Comparison of ENCODE assay signal across 10 cellular contexts in the genomic region with DNA sequence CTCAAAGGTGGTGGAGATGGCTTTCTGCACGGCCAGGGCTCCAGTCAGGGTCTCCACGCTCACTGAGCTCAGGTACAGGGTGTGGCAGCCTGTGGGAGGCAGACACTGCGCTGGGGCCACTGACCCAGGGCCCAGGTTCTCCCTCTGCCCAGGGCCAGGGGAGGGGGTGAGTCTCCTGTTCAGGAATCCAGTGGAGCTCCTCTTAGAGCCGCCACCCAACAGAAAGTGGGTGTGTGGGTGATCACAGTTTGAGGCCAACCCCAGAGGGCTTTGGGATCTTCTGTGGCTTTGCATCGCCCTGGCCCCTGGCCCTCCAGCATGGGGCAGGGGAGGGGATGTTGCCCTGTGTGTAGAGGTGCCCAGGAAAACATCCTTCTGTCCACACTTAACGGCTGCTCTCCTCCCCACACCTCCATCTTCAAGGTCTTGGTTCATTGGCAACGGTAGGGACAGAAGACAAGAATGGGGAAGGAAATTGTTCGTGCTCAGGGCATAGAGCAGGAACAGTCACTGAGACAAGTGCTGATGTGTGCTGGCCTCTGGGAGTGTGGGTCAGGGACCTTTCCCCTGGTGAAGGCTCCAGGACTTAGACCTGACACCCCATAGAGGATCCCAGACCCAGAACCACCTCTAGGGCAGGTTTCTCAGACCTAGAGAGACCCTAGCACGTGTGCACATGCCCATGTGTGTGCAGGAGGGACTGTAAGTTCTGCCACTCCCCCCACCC. TPM values are rescaled to one million over a fixed set of nuclear protein-coding genes. Genes with fewer than 3 reads are reported as not detected.
DNase-seq lines count a peak whose midpoint lies in the region; ATAC-seq and TF ChIP-seq lines count a peak whose summit lies in the region.
"Had no signal": no experiment of that assay in that cellular context is flagged by ENCODE, and none has a peak within 500 bp of the region (broad histone marks: within the 10 kb centered on the region; RNA-seq: fewer than 3 reads in every experiment).

No MANE protein-coding gene starts in this region.

- H3K4me1 Mint-ChIP-seq in CD8-positive, alpha-beta memory T cell, result peaks cover 60 to 81% (median 76%) of the 10 kb centered on the region in 3 donors
- H3K4me1 Mint-ChIP-seq in activated T-helper 17 cell treated with anti-CD3 and anti-CD28 coated beads, Interleukin-2, amount 50 U/mL, for 72 hours, result peaks cover 32% of the 10 kb centered on the region
- H3K4me1 Mint-ChIP-seq in naive thymus-derived CD8-positive, alpha-beta T cell, result peaks cover 24 to 60% (median 48%) of the 10 kb centered on the region in 4 donors

- H3K36me3 ChIP-seq in CD8-positive, alpha-beta memory T cell (ENCODE audit: insufficient read depth, low read length), result no peaks in the 10 kb centered on the region
- no peaks in the 10 kb centered on the region for H3K36me3 ChIP-seq in Loucy (ENCODE audit: insufficient read depth, low read length)
- H3K36me3 ChIP-seq: right atrium auricular region had no signal

- TF ChIP-seq CTCF in Loucy (conservative IDR thresholded peaks at IDR 0.05; ENCODE audit: low read length), result no peak

- peaks cover 60% of the 10 kb centered on the region for H3K4me1 ChIP-seq in CD8-positive, alpha-beta memory T cell (ENCODE audit: insufficient read depth, low read length)
- H3K4me1 ChIP-seq in Loucy (ENCODE audit: insufficient read depth, low read length, poor library complexity, severe bottlenecking), result peaks cover 24% of the 10 kb centered on the region

- CTCF ChIA-PET in CD8-positive, alpha-beta memory T cell (lab: Charles Lee), result interaction anchor here (0.6 to 3.4 kb wide), 6 partner anchors 16 to 125 kb away, joined by 3 to 29 read pairs (median 4); no protein-coding TSS in a partner anchor

- POLR2A ChIA-PET in CD8-positive, alpha-beta memory T cell (lab: Charles Lee), result interaction anchor here (0.6 to 1.9 kb wide), 8 partner anchors 37 to 652 kb away, joined by 3 to 23 read pairs (median 6); no protein-coding TSS in a partner anchor
- POLR2A ChIA-PET in naive thymus-derived CD8-positive, alpha-beta T cell (lab: Charles Lee), result interaction anchor here (0.5 to 2.2 kb wide), 17 partner anchors 10 to 261 kb away, joined by 3 to 9 read pairs (median 5); a partner anchor contains a TSS

- H2AFZ ChIP-seq in Loucy (ENCODE audit: low read length), result peak overlapping the region; percentile 22; the same call in 1 of the 2 replicates

- H3K9me2 ChIP-seq in Loucy (replicated peaks; ENCODE audit: low read depth, low read length), result no peaks in the 10 kb centered on the region

- no peaks in the 10 kb centered on the region for H3K79me2 ChIP-seq in Loucy (ENCODE audit: insufficient read depth, low read length)

- no peaks in the 10 kb centered on the region for H3K9me3 ChIP-seq in CD8-positive, alpha-beta memory T cell (ENCODE audit: low read length)
- H3K9me3 ChIP-seq in Loucy (ENCODE audit: insufficient read depth, low read depth, low read length), result no peaks in the 10 kb centered on the region
- H3K9me3 ChIP-seq: right atrium auricular region had no signal

- H3K9me3 Mint-ChIP-seq in CD8-positive, alpha-beta memory T cell, result peaks cover 0 to 2% (median 0%) of the 10 kb centered on the region in 5 donors
- H3K9me3 Mint-ChIP-seq in activated T-helper 17 cell treated with anti-CD3 and anti-CD28 coated beads, Interleukin-2, amount 50 U/mL, for 72 hours, result no peaks in the 10 kb centered on the region
- H3K9me3 Mint-ChIP-seq in naive thymus-derived CD8-positive, alpha-beta T cell, result no peaks in the 10 kb centered on the region

- H3K4me3 ChIP-seq in CD8-positive, alpha-beta memory T cell (ENCODE audit: low read length), result peak overlapping the region; percentile 31
- H3K4me3 ChIP-seq in Loucy (ENCODE audit: low read length, poor library complexity, severe bottlenecking), result peak overlapping the region; percentile 37
- H3K4me3 ChIP-seq: right atrium auricular region had no signal

- no peaks in the 10 kb centered on the region for H4K20me1 ChIP-seq in Loucy (ENCODE audit: insufficient read depth, low read length, poor library complexity, severe bottlenecking)

- H3K27me3 Mint-ChIP-seq in CD8-positive, alpha-beta memory T cell, result peaks cover 0 to 1% of the 10 kb centered on the region in 2 donors
- no peaks in the 10 kb centered on the region for H3K27me3 Mint-ChIP-seq in activated T-helper 17 cell treated with anti-CD3 and anti-CD28 coated beads, Interleukin-2, amount 50 U/mL, for 72 hours
- no peaks in the 10 kb centered on the region for H3K27me3 Mint-ChIP-seq in naive thymus-derived CD8-positive, alpha-beta T cell

- H3F3A ChIP-seq in Loucy (ENCODE audit: low read depth), result no peaks in the 10 kb centered on the region

- H3K36me3 Mint-ChIP-seq in CD8-positive, alpha-beta memory T cell, result peaks cover 0 to 3% (median 2%) of the 10 kb centered on the region in 3 donors
- H3K36me3 Mint-ChIP-seq in activated T-helper 17 cell treated with anti-CD3 and anti-CD28 coated beads, Interleukin-2, amount 50 U/mL, for 72 hours (ENCODE audit: low read depth), result peaks cover 7% of the 10 kb centered on the region
- no peaks in the 10 kb centered on the region for H3K36me3 Mint-ChIP-seq in naive thymus-derived CD8-positive, alpha-beta T cell

- peak overlapping the region; percentile 62 for H3K9ac ChIP-seq in Loucy (ENCODE audit: low read depth, low read length, poor library complexity, severe bottlenecking)

- H3K4me3 Mint-ChIP-seq in CD8-positive, alpha-beta memory T cell, result peak overlapping the region; percentile 45 to 85 (median 62)
- H3K4me3 Mint-ChIP-seq in activated T-helper 17 cell treated with anti-CD3 and anti-CD28 coated beads, Interleukin-2, amount 50 U/mL, for 72 hours, result peak overlapping the region; percentile 82
- H3K4me3 Mint-ChIP-seq in naive thymus-derived CD8-positive, alpha-beta T cell, result peak overlapping the region in 9 of 10 donors; percentile 7 to 77 (median 72)

- H3K27me3 ChIP-seq in CD8-positive, alpha-beta memory T cell (ENCODE audit: insufficient read depth, low read length, poor library complexity, severe bottlenecking), result no peaks in the 10 kb centered on the region
- H3K27me3 ChIP-seq in Loucy (ENCODE audit: insufficient read depth, low read length, poor library complexity, severe bottlenecking), result no peaks in the 10 kb centered on the region
- H3K27me3 ChIP-seq: right atrium auricular region had no signal

- peak overlapping the region; percentile 69 for H3K4me2 ChIP-seq in Loucy (ENCODE audit: low read depth, low read length, poor library complexity, severe bottlenecking)

- H3K27ac Mint-ChIP-seq in CD8-positive, alpha-beta memory T cell, result peak overlapping the region; percentile 89 to 100 (median 99)
- peak overlapping the region; percentile 96 for H3K27ac Mint-ChIP-seq in activated T-helper 17 cell treated with anti-CD3 and anti-CD28 coated beads, Interleukin-2, amount 50 U/mL, for 72 hours
- peak overlapping the region; percentile 91 to 99 (median 97) for H3K27ac Mint-ChIP-seq in naive thymus-derived CD8-positive, alpha-beta T cell

- ATAC-seq in activated T-helper 17 cell treated with anti-CD3 and anti-CD28 coated beads, Interleukin-2, amount 50 U/mL, for 72 hours (replicated peaks), result peak; percentile 3
- no peak for ATAC-seq in naive thymus-derived CD8-positive, alpha-beta T cell
- no peak for ATAC-seq in HG03442 (IDR thresholded peaks at IDR 0.05; ENCODE audit: unreplicated experiment)

- DNase-seq in CD8-positive, alpha-beta memory T cell, result no peak
- DNase-seq in naive thymus-derived CD8-positive, alpha-beta T cell, result no peak
- DNase-seq in stimulated activated CD4-positive, alpha-beta T cell treated with anti-CD3 and anti-CD28 coated beads, Interleukin-4, amount 100 ng/mL, for 1 hour, result no peak
- DNase-seq in midbrain (lab: John Stamatoyannopoulos, UW), result no peak
- DNase-seq: cortex of kidney, NCI-H510A had no signal

- peak overlapping the region; percentile 67 for H3K27ac ChIP-seq in CD8-positive, alpha-beta memory T cell (ENCODE audit: low read depth, low read length)
- H3K27ac ChIP-seq: right atrium auricular region had no signal

RNA-seq across cellular contexts. Expression of a gene that starts 21.5 kb away (rescaled TPM):
- 1 to 10 TPM; 3.1 TPM for total RNA-seq in CD8-positive, alpha-beta memory T cell
- 0.41 TPM for polyA plus RNA-seq in CD8-positive, alpha-beta memory T cell
- 10 to 100 TPM in 1 of 2 donors, 1 to 10 TPM in 1; 8.8 to 19.8 TPM for total RNA-seq in activated T-helper 17 cell treated with anti-CD3 and anti-CD28 coated beads, Interleukin-2, amount 50 U/mL, for 72 hours
- total RNA-seq in naive thymus-derived CD8-positive, alpha-beta T cell, result not detected
- polyA plus RNA-seq in naive thymus-derived CD8-positive, alpha-beta T cell, result not detected
- total RNA-seq: right atrium auricular region had no signal

RNA-seq across cellular contexts. Expression of a gene that starts 36.7 kb away (rescaled TPM):
- 1 to 10 TPM; 3.0 to 3.2 TPM for total RNA-seq in CD8-positive, alpha-beta memory T cell
- polyA plus RNA-seq in CD8-positive, alpha-beta memory T cell, result 21.4 TPM
- total RNA-seq in activated T-helper 17 cell treated with anti-CD3 and anti-CD28 coated beads, Interleukin-2, amount 50 U/mL, for 72 hours, result 10 to 100 TPM in 1 of 2 donors, 1 to 10 TPM in 1; 5.3 to 33.8 TPM
- total RNA-seq in naive thymus-derived CD8-positive, alpha-beta T cell, result under 1 TPM; 0.80 to 0.86 TPM
- 1 to 10 TPM in 1 of 3 donors, under 1 TPM in 1, not detected in 1; 0.09 to 1.0 TPM for polyA plus RNA-seq in naive thymus-derived CD8-positive, alpha-beta T cell
